8 cellular contexts compared by ENCODE assay signal in the genomic region with DNA sequence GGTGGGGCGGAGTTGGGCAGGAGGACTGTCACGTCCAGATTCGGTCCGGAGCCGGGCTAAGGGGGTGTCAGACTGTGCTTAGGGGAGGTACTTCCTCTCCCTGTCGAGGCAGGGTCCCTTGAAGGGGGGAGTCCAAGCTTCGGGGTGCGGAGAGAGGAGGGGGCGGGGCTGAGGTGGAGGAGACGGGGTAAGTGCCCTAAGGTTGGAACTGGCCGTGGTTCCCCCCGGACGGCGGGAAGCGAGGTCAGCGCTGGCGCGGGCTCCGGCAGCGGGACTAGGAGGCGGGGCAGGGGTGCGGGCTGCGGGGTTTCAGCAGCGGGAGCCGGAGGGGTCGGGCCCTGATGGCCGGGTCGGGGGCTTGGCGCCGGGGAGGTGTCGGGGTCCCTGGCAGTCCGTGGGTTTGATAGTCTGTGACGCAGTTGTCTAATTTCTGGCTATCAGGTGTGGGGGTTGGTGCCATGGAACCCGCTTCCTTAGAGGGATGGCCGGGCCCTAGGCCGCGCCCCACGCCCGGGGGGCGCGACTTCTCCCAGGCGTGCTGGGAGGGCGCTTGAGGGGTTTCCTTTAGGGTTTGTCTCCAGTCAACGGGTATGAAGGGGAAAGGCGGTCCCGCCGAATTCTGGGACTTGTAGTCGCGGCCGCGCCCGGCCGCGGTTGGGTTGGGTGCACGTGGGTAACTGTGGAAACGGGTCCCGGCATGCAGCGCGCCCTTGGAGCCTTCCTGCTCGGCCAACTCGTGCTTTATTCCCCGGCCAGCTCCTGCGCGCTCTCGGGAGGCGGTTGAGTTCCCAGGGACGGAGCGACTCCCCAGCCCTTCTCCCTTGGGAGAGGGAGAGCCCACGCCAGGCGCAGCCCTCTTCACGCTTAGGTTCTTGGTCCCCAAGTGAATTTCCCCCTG. TPM values are rescaled to one million over a fixed set of nuclear protein-coding genes. Genes with fewer than 3 reads are reported as not detected.
DNase-seq lines count a peak whose midpoint lies in the region; ATAC-seq and TF ChIP-seq lines count a peak whose summit lies in the region.

No MANE protein-coding gene starts in this region.

- H3K4me3 ChIP-seq in GM06990 (replicated peaks; ENCODE audit: low read depth, low read length) (peak overlapping the region; percentile 91), NB4 (ENCODE audit: low read depth, low read length) (peak overlapping the region; percentile 90), thyroid gland (replicated peaks in 1 of 3) (peak overlapping the region; percentile 77 to 85 (median 82))

- no peak for TF ChIP-seq CTCF in GM06990 (IDR thresholded peaks at IDR 0.05; ENCODE audit: insufficient read depth, low read length, poor library complexity, severe bottlenecking)
- TF ChIP-seq CTCF in NB4 (IDR thresholded peaks at IDR 0.05; ENCODE audit: low read depth, low read length), result no peak
- no peak for TF ChIP-seq CTCF in osteocyte (IDR thresholded peaks at IDR 0.05)
- TF ChIP-seq CTCF in thyroid gland (IDR thresholded peaks at IDR 0.05), result no peak

- TF ChIP-seq POLR2A in NB4 (IDR thresholded peaks at IDR 0.05; ENCODE audit: extremely low read depth, insufficient read length) (peak; percentile 67), thyroid gland (IDR thresholded peaks at IDR 0.05) (peak in 1 of 2 donors; percentile 69)

- peaks cover 16% of the 10 kb centered on the region for H3K36me3 Mint-ChIP-seq in activated naive CD8-positive, alpha-beta T cell treated with anti-CD3 and anti-CD28 coated beads for 36 hours
- no peaks in the 10 kb centered on the region for H3K36me3 Mint-ChIP-seq in osteocyte (ENCODE audit: unreplicated experiment)

- H3K36me3 ChIP-seq in GM06990 (ENCODE audit: control insufficient read depth, insufficient read depth, low read length), result no peaks in the 10 kb centered on the region
- no peaks in the 10 kb centered on the region for H3K36me3 ChIP-seq in thyroid gland

- peak overlapping the region; percentile 79 to 95 (median 86) for H3K27ac ChIP-seq in thyroid gland

- peak; percentile 90 for DNase-seq in GM06990 (ENCODE audit: extremely low read depth, insufficient read length)
- DNase-seq in NB4 (ENCODE audit: low read depth), result peak; percentile 98
- peak; percentile 87 for DNase-seq in activated naive CD8-positive, alpha-beta T cell treated with anti-CD3 and anti-CD28 coated beads for 36 hours
- peak; percentile 93 to 99 (median 97) for DNase-seq in head of caudate nucleus
- DNase-seq in osteocyte (ENCODE audit: extremely low spot score, unreplicated experiment), result peak; percentile 95
- peak; percentile 96 to 97 for DNase-seq in thyroid gland

- peaks cover 29% of the 10 kb centered on the region for H3K4me1 Mint-ChIP-seq in activated naive CD8-positive, alpha-beta T cell treated with anti-CD3 and anti-CD28 coated beads for 36 hours
- peaks cover 32% of the 10 kb centered on the region for H3K4me1 Mint-ChIP-seq in osteocyte (ENCODE audit: unreplicated experiment)

- peaks cover 13% of the 10 kb centered on the region in 2 donors for H3K4me1 ChIP-seq in thyroid gland

- no peaks in the 10 kb centered on the region for H3K9me3 ChIP-seq in thyroid gland

- intact Hi-C loops in head of caudate nucleus (cut with DNase I) (loop anchor here (5.0 kb wide), 1 partner anchor 193 kb away; a partner anchor contains a TSS), thyroid gland (cut with DNase I) (loop anchor here (10.0 kb wide), 1 partner anchor 1530 kb away; a partner anchor contains a TSS)

- H3K4me3 Mint-ChIP-seq in activated naive CD8-positive, alpha-beta T cell treated with anti-CD3 and anti-CD28 coated beads for 36 hours, result peak overlapping the region; percentile 91
- H3K4me3 Mint-ChIP-seq in osteocyte (ENCODE audit: unreplicated experiment), result peak overlapping the region; percentile 87

- WGBS in thyroid gland, 2 donors, result 0 to 1% methylated on average over 32 to 50 of the region's 71 CpGs

- H3K27ac Mint-ChIP-seq in activated naive CD8-positive, alpha-beta T cell treated with anti-CD3 and anti-CD28 coated beads for 36 hours, result peak overlapping the region; percentile 92
- peak overlapping the region; percentile 78 for H3K27ac Mint-ChIP-seq in osteocyte (ENCODE audit: unreplicated experiment)

- no peaks in the 10 kb centered on the region for H3K27me3 Mint-ChIP-seq in activated naive CD8-positive, alpha-beta T cell treated with anti-CD3 and anti-CD28 coated beads for 36 hours
- H3K27me3 Mint-ChIP-seq in osteocyte (ENCODE audit: unreplicated experiment), result no peaks in the 10 kb centered on the region

- ATAC-seq in HG02571 (IDR thresholded peaks at IDR 0.05; ENCODE audit: unreplicated experiment), result peak; percentile 28
- ATAC-seq in SK-N-SH treated with all-trans-retinoic acid at 6 μM for 48 hours, result peak; percentile 73

- H3K27me3 ChIP-seq in GM06990 (replicated peaks; ENCODE audit: control insufficient read depth, insufficient read depth, low read length) (no peaks in the 10 kb centered on the region), thyroid gland (no peaks in the 10 kb centered on the region)

- no peaks in the 10 kb centered on the region for H3K9me3 Mint-ChIP-seq in activated naive CD8-positive, alpha-beta T cell treated with anti-CD3 and anti-CD28 coated beads for 36 hours
- no peaks in the 10 kb centered on the region for H3K9me3 Mint-ChIP-seq in osteocyte (ENCODE audit: unreplicated experiment)

TF ChIP-seq in SK-N-SH treated with all-trans-retinoic acid at 6 μM for 48 hours, 23 proteins besides CTCF, POLR2A, EP300 and RAD21:
- TF ChIP-seq GLIS3 (CRISPR knock-in tag; IDR thresholded peaks at IDR 0.05) (no peak), PPARA (CRISPR knock-in tag; IDR thresholded peaks at IDR 0.05; ENCODE audit: borderline replicate concordance) (no peak), BACH2 (CRISPR knock-in tag; IDR thresholded peaks at IDR 0.05; ENCODE audit: borderline replicate concordance) (no peak), RARB (CRISPR knock-in tag; IDR thresholded peaks at IDR 0.05) (no peak), ESRRG (CRISPR knock-in tag; IDR thresholded peaks at IDR 0.05) (no peak), ZNF565 (CRISPR knock-in tag; conservative IDR thresholded peaks at IDR 0.05; ENCODE audit: low read depth) (no peak), OSR1 (CRISPR knock-in tag; IDR thresholded peaks at IDR 0.05) (no peak), ZFP30 (CRISPR knock-in tag; IDR thresholded peaks at IDR 0.05) (no peak)
- TF ChIP-seq, protein P1, sequence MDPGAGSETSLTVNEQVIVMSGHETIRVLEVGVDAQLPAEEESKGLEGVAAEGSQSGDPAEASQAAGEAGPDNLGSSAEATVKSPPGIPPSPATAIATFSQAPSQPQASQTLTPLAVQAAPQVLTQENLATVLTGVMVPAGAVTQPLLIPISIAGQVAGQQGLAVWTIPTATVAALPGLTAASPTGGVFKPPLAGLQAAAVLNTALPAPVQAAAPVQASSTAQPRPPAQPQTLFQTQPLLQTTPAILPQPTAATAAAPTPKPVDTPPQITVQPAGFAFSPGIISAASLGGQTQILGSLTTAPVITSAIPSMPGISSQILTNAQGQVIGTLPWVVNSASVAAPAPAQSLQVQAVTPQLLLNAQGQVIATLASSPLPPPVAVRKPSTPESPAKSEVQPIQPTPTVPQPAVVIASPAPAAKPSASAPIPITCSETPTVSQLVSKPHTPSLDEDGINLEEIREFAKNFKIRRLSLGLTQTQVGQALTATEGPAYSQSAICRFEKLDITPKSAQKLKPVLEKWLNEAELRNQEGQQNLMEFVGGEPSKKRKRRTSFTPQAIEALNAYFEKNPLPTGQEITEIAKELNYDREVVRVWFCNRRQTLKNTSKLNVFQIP (CRISPR knock-in tag; IDR thresholded peaks at IDR 0.05; ENCODE audit: borderline replicate concordance, low read depth), result no peak
- TF ChIP-seq, protein P2, sequence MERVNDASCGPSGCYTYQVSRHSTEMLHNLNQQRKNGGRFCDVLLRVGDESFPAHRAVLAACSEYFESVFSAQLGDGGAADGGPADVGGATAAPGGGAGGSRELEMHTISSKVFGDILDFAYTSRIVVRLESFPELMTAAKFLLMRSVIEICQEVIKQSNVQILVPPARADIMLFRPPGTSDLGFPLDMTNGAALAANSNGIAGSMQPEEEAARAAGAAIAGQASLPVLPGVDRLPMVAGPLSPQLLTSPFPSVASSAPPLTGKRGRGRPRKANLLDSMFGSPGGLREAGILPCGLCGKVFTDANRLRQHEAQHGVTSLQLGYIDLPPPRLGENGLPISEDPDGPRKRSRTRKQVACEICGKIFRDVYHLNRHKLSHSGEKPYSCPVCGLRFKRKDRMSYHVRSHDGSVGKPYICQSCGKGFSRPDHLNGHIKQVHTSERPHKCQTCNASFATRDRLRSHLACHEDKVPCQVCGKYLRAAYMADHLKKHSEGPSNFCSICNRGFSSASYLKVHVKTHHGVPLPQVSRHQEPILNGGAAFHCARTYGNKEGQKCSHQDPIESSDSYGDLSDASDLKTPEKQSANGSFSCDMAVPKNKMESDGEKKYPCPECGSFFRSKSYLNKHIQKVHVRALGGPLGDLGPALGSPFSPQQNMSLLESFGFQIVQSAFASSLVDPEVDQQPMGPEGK (CRISPR knock-in tag; IDR thresholded peaks at IDR 0.05; ENCODE audit: borderline replicate concordance), result no peak
TF ChIP-seq in SK-N-SH treated with all-trans-retinoic acid at 6 μM for 48 hours: peak in this region for 0.

RNA-seq across cellular contexts. Expression of a gene that starts 1.5 kb away (rescaled TPM):
- total RNA-seq in activated naive CD8-positive, alpha-beta T cell treated with anti-CD3 and anti-CD28 coated beads for 36 hours, result 10 to 100 TPM; 39.4 to 42.9 TPM
- 50.8 and 52.3 TPM in 2 replicates for total RNA-seq in osteocyte
- 10 to 100 TPM; 44.6 to 81.4 (median 51.7) TPM for total RNA-seq in thyroid gland

Comparison
In these comparisons a context has a peak if more than half of its experiments do, and no peak if none do; other contexts are left out.
1. Peak in every context shown above with its lines: DNase-seq, ATAC-seq, H3K4me3 ChIP-seq and H3K27ac ChIP-seq.